16 cellular contexts compared by ENCODE assay signal in genomic region chr15:82943176-82943575, GRCh38. TPM values are rescaled to one million over a fixed set of nuclear protein-coding genes. Genes with fewer than 3 reads are reported as not detected.
A peak's percentile ranks its signal among the peaks of the same experiment; 100 is the strongest.
DNase-seq lines count a peak whose midpoint lies in the region; ATAC-seq and TF ChIP-seq lines count a peak whose summit lies in the region.
"Had no signal": no experiment of that assay in that cellular context is flagged by ENCODE, and none has a peak within 500 bp of the region (broad histone marks: within the 10 kb centered on the region; RNA-seq: fewer than 3 reads in every experiment).

No MANE protein-coding gene starts in this region.

- DNase-seq in M059J (ENCODE audit: low read depth) (peak; percentile 37), astrocyte of the hippocampus (ENCODE audit: low read depth, low spot score) (peak; percentile 18), myocyte (ENCODE audit: low read depth) (peak; percentile 41), NOMO-1 treated with DMSO at 0.1 percent for 48 hours (lab: John Stamatoyannopoulos, UW; ENCODE audit: unreplicated experiment) (no peak), colonic mucosa (no peak), T-helper 2 cell (no peak)
- DNase-seq: activated naive CD4-positive, alpha-beta T cell treated with Interleukin-2 at 50 U/mL for 16 hours; brain microvascular endothelial cell; hypothalamus; left ventricle myocardium inferior; NCI-H1930; NCI-H510A treated with DMSO at 0.1 percent for 48 hours; stimulated activated CD4-positive, alpha-beta T cell treated with anti-CD3 and anti-CD28 coated beads, Interleukin-15, amount 100 ng/mL, for 24 hours had no signal

- H3K4me1 ChIP-seq in BLaER1 treated with 17β-estradiol and CSF1 and Interleukin-3, amounts not matched to agents 10 nM and 100 nM, result peaks cover 20 to 37% (median 31%) of the 10 kb centered on the region in 10 experiments
- H3K4me1 ChIP-seq in colonic mucosa, result no peaks in the 10 kb centered on the region

- no peaks in the 10 kb centered on the region for H3K9me3 ChIP-seq in BLaER1 treated with 17β-estradiol and CSF1 and Interleukin-3, amounts not matched to agents 10 nM and 100 nM (replicated peaks in 1 of 11)
- no peaks in the 10 kb centered on the region for H3K9me3 ChIP-seq in colonic mucosa
- H3K9me3 ChIP-seq: left ventricle myocardium inferior had no signal

- H3K27me3 ChIP-seq in BLaER1 treated with 17β-estradiol and CSF1 and Interleukin-3, amounts not matched to agents 10 nM and 100 nM, result no peaks in the 10 kb centered on the region; a peak in 1 of 22 replicates
- no peaks in the 10 kb centered on the region for H3K27me3 ChIP-seq in colonic mucosa
- H3K27me3 ChIP-seq: brain microvascular endothelial cell had no signal

- H3K36me3 ChIP-seq in BLaER1 treated with 17β-estradiol and CSF1 and Interleukin-3, amounts not matched to agents 10 nM and 100 nM, result no peaks in the 10 kb centered on the region
- no peaks in the 10 kb centered on the region for H3K36me3 ChIP-seq in colonic mucosa
- H3K36me3 ChIP-seq: brain microvascular endothelial cell, left ventricle myocardium inferior had no signal

- peak overlapping the region in 9 of 11 experiments; percentile 17 to 88 (median 84); a peak in 16 of 22 replicates for H3K27ac ChIP-seq in BLaER1 treated with 17β-estradiol and CSF1 and Interleukin-3, amounts not matched to agents 10 nM and 100 nM
- H3K27ac ChIP-seq in colonic mucosa, result no peak overlapping the region
- H3K27ac ChIP-seq: brain microvascular endothelial cell, left ventricle myocardium inferior had no signal

- intact Hi-C loops in colonic mucosa (cut with DNase I), result no loop called here

- TF ChIP-seq CTCF in colonic mucosa (IDR thresholded peaks at IDR 0.05), result no peak

- H3K9ac ChIP-seq in BLaER1 treated with 17β-estradiol and CSF1 and Interleukin-3, amounts not matched to agents 10 nM and 100 nM, result no peak overlapping the region
- H3K9ac ChIP-seq in colonic mucosa (ENCODE audit: low read depth in 2 of 2, low read length in 2 of 2), result no peak overlapping the region

- no peak overlapping the region for H3K4me3 ChIP-seq in BLaER1 treated with 17β-estradiol and CSF1 and Interleukin-3, amounts not matched to agents 10 nM and 100 nM
- no peak overlapping the region for H3K4me3 ChIP-seq in colonic mucosa
- H3K4me3 ChIP-seq: left ventricle myocardium inferior had no signal

- peak overlapping the region in 7 of 11 experiments; percentile 60 to 77 (median 70); a peak in 11 of 22 replicates for H3K4me2 ChIP-seq in BLaER1 treated with 17β-estradiol and CSF1 and Interleukin-3, amounts not matched to agents 10 nM and 100 nM

- no peak for ATAC-seq in HG03571 (IDR thresholded peaks at IDR 0.05; ENCODE audit: unreplicated experiment)
- ATAC-seq: activated CD4-positive, CD25-positive, alpha-beta regulatory T cell treated with anti-CD3 and anti-CD28 coated beads, Interleukin-2, amount 50 U/mL, for 24 hours had no signal

- H4K20me1 ChIP-seq in BLaER1 treated with 17β-estradiol and CSF1 and Interleukin-3, amounts not matched to agents 10 nM and 100 nM, result no peaks in the 10 kb centered on the region

RNA-seq across cellular contexts. Expression of gene HOMER2, which starts 9.3 kb away (rescaled TPM):
- total RNA-seq in M059J (2014; rRNA removed; shearing (Covaris generic)), result 5.5 and 7.6 TPM in 2 replicates
- total RNA-seq in myocyte (18.8 and 25.4 TPM in 2 replicates), colonic mucosa (1 to 10 TPM; 2.4 to 3.1 TPM)
- polyA plus RNA-seq in myocyte (2012), result 21.5 TPM

RNA-seq across cellular contexts. Expression of gene RAMAC, which starts 42.8 kb away (rescaled TPM):
- 40.7 and 44.8 TPM in 2 replicates for total RNA-seq in M059J (2014; rRNA removed; shearing (Covaris generic))
- total RNA-seq in myocyte, result 17.1 and 24.8 TPM in 2 replicates
- 24.4 TPM for polyA plus RNA-seq in myocyte (2012)
- total RNA-seq in colonic mucosa, result 10 to 100 TPM; 22.8 to 23.0 TPM

Comparison
In these comparisons a context has a peak if more than half of its experiments do, and no peak if none do; other contexts are left out.
1. DNase-seq: peak in M059J (single experiment), astrocyte of the hippocampus (single experiment) and myocyte (single experiment); none in NOMO-1 treated with DMSO at 0.1 percent for 48 hours (single experiment), colonic mucosa (single experiment) and T-helper 2 cell (0 of 5).